Comparison of ENCODE assay signal across 10 cellular contexts in genomic region chr3:146125946-146126345, GRCh38. TPM values are rescaled to one million over a fixed set of nuclear protein-coding genes. Genes with fewer than 3 reads are reported as not detected.
DNase-seq lines count a peak whose midpoint lies in the region; ATAC-seq, FAIRE-seq and TF ChIP-seq lines count a peak whose summit lies in the region.
"Had no signal": no experiment of that assay in that cellular context is flagged by ENCODE, and none has a peak within 500 bp of the region (broad histone marks: within the 10 kb centered on the region; RNA-seq: fewer than 3 reads in every experiment).

No MANE protein-coding gene starts in this region.

- no peaks in the 10 kb centered on the region for H3K9me1 ChIP-seq in endothelial cell of umbilical vein (replicated peaks; ENCODE audit: control insufficient read depth, extremely low read depth, insufficient read depth, low read length)

- FAIRE-seq in A549 (lab: Jason Lieb, UNC) (peak; percentile 63), endothelial cell of umbilical vein (lab: Jason Lieb, UNC) (no peak), HepG2 (lab: Jason Lieb, UNC) (no peak)

- peak overlapping the region; percentile 23 to 75; a peak in 4 of 6 replicates for H3K27ac ChIP-seq in A549
- H3K27ac ChIP-seq in endothelial cell of umbilical vein (ENCODE audit: insufficient read depth, low read depth, low read length) = peak overlapping the region; percentile 42
- no peak overlapping the region for H3K27ac ChIP-seq in HepG2 (ENCODE audit: extremely low read length, insufficient read depth, low read length)

- no peaks in the 10 kb centered on the region for H3K27me3 ChIP-seq in endothelial cell of umbilical vein (ENCODE audit: control insufficient read depth in 2 of 2, insufficient read depth in 2 of 2, low read length in 2 of 2)
- H3K27me3 ChIP-seq in HepG2 (ENCODE audit: control insufficient read depth in 1 of 2, insufficient read depth in 2 of 2, low read length in 2 of 2) = no peaks in the 10 kb centered on the region

- dilution Hi-C loops in endothelial cell of umbilical vein (cut with MboI; ENCODE audit: extremely low pct_ligation_motif_present, low sequenced_read_pairs) = no loop called here

- H3K4me3 Mint-ChIP-seq in CD14-positive monocyte = no peak overlapping the region

- H3K36me3 ChIP-seq in endothelial cell of umbilical vein (ENCODE audit: control insufficient read depth in 2 of 2, extremely low read depth in 1 of 2, insufficient read depth in 2 of 2, low read length in 2 of 2) (peaks cover 2 to 14% of the 10 kb centered on the region in 2 experiments), HepG2 (replicated peaks in 1 of 2; ENCODE audit: control insufficient read depth in 1 of 2, insufficient read depth in 2 of 2, low read length in 2 of 2) (peaks cover 4 to 38% of the 10 kb centered on the region in 2 experiments)

- intact Hi-C loops in endothelial cell of umbilical vein (cut with micrococcal nuclease) = no loop called here
- intact Hi-C loops in HepG2 (cut with micrococcal nuclease; ENCODE audit: unreplicated experiment) = loop anchor here (5.0 kb wide), 1 partner anchor 36 kb away; the partner anchor contains the start of gene PLOD2
- intact Hi-C loops in CD14-positive monocyte (cut with micrococcal nuclease) = no loop called here

- H3K4me1 ChIP-seq in A549 = peaks cover 78% of the 10 kb centered on the region
- H3K4me1 ChIP-seq in endothelial cell of umbilical vein (ENCODE audit: control insufficient read depth, extremely low read depth, insufficient read depth, low read length) = peaks cover 12% of the 10 kb centered on the region
- peaks cover 48% of the 10 kb centered on the region for H3K4me1 ChIP-seq in HepG2 (ENCODE audit: insufficient read depth, low read length)

- ATAC-seq in A549 (peak; percentile 79 to 86), HepG2 (peak; percentile 58; the same call in 2 of the 3 replicates), HG02870 (IDR thresholded peaks at IDR 0.05; ENCODE audit: unreplicated experiment) (no peak), HG03025 (IDR thresholded peaks at IDR 0.05; ENCODE audit: low FRiP score, unreplicated experiment) (no peak)

- H3K4me3 ChIP-seq in A549 (peak overlapping the region; percentile 11; the same call in 1 of the 3 replicates), endothelial cell of umbilical vein (replicated peaks in 1 of 3; ENCODE audit: insufficient read depth in 1 of 3, low read depth in 1 of 3, low read length in 3 of 3) (no peak overlapping the region), HepG2 (replicated peaks in 1 of 3; ENCODE audit: insufficient read depth in 1 of 3, low read depth in 2 of 3, low read length in 3 of 3) (no peak overlapping the region)

- peaks cover 0 to 2% (median 2%) of the 10 kb centered on the region in 3 donors for H3K27me3 Mint-ChIP-seq in CD14-positive monocyte (ENCODE audit: low read depth in 3 of 3)

- in situ Hi-C loops in HepG2 (cut with HindIII; ENCODE audit: extremely low pct_ligation_motif_present, low pct_unique_long_range_greater_than_20kb) = no loop called here

- no peak overlapping the region for H3K9ac ChIP-seq in endothelial cell of umbilical vein (replicated peaks; ENCODE audit: extremely low read depth, insufficient read depth, low read length)
- H3K9ac ChIP-seq in HepG2 (ENCODE audit: insufficient read depth, low read depth, low read length) = no peak overlapping the region

- H2AFZ ChIP-seq in endothelial cell of umbilical vein (ENCODE audit: low read depth, low read length) = no peak overlapping the region
- H2AFZ ChIP-seq in HepG2 (ENCODE audit: low read length) = no peak overlapping the region

- DNase-seq in A549 (ENCODE audit: low read depth in 1 of 2, low spot score in 1 of 2) (peak; percentile 43 to 75), LoVo (ENCODE audit: low spot score) (peak; percentile 11), endothelial cell of umbilical vein (ENCODE audit: low read depth, low spot score) (peak; percentile 65), HepG2 (ENCODE audit: low spot score) (peak; percentile 56), NCI-H1105 treated with DMSO at 0.1 percent for 48 hours (lab: John Stamatoyannopoulos, UW) (no peak), CD14-positive monocyte (ENCODE audit: low spot score) (no peak)
- DNase-seq: AML-193, NCI-H2029 treated with DMSO at 0.1 percent for 48 hours had no signal

- TF ChIP-seq CTCF in A549 (IDR thresholded peaks at IDR 0.05) = no peak
- TF ChIP-seq CTCF in endothelial cell of umbilical vein (IDR thresholded peaks at IDR 0.05; ENCODE audit: extremely low read depth in 1 of 2, insufficient read depth in 1 of 2, low read depth in 1 of 2, low read length in 2 of 2) = no peak
- no peak for TF ChIP-seq CTCF in HepG2 (CRISPR knock-in tag; IDR thresholded peaks at IDR 0.05)
- no peak for TF ChIP-seq CTCF in CD14-positive monocyte (IDR thresholded peaks at IDR 0.05)

- H4K20me1 ChIP-seq in endothelial cell of umbilical vein (replicated peaks; ENCODE audit: control insufficient read depth, extremely low read depth, insufficient read depth, low read length) = peaks cover 9% of the 10 kb centered on the region
- H4K20me1 ChIP-seq in HepG2 (ENCODE audit: insufficient read depth, low read length) = peaks cover 53% of the 10 kb centered on the region

- TF ChIP-seq RAD21 in A549 (conservative IDR thresholded peaks at IDR 0.05 in 1 of 2, IDR thresholded peaks at IDR 0.05 in 1 of 2) (no peak), HepG2 (CRISPR knock-in tag; IDR thresholded peaks at IDR 0.05) (no peak)

- H3K4me1 Mint-ChIP-seq in CD14-positive monocyte = no peaks in the 10 kb centered on the region

- H3K4me2 ChIP-seq in A549 = peak overlapping the region; percentile 54
- H3K4me2 ChIP-seq in endothelial cell of umbilical vein (ENCODE audit: insufficient read depth, low read length) = peak overlapping the region; percentile 8
- H3K4me2 ChIP-seq in HepG2 (ENCODE audit: low read depth, low read length) = no peak overlapping the region

- H3K9me3 Mint-ChIP-seq in CD14-positive monocyte = peaks cover 0 to 4% (median 2%) of the 10 kb centered on the region in 7 donors

- TF ChIP-seq POLR2A in A549 (IDR thresholded peaks at IDR 0.05; ENCODE audit: low read length) (no peak), endothelial cell of umbilical vein (IDR thresholded peaks at IDR 0.05; ENCODE audit: low read depth, low read length) (no peak), HepG2 (IDR thresholded peaks at IDR 0.05; ENCODE audit: insufficient read depth in 1 of 2, low read depth in 2 of 2, low read length in 2 of 2) (no peak)

- H3K36me3 Mint-ChIP-seq in CD14-positive monocyte = no peaks in the 10 kb centered on the region

- TF ChIP-seq EP300 in A549 (IDR thresholded peaks at IDR 0.05) (peak; percentile 59 to 76; a peak in 2 of 5 replicates), HepG2 (IDR thresholded peaks at IDR 0.05; ENCODE audit: low read depth in 2 of 2, low read length in 2 of 2) (0 out of 4 replicates have a peak, but pooled peaks of 1 of the 2 experiments have one; percentile 29), HepG2 (CRISPR knock-in tag; IDR thresholded peaks at IDR 0.05; ENCODE audit: borderline replicate concordance) (no peak)

- H3K9me3 ChIP-seq in A549 (peaks cover 6% of the 10 kb centered on the region; the same call in 1 of the 3 replicates), endothelial cell of umbilical vein (replicated peaks; ENCODE audit: control insufficient read depth, insufficient read depth, low read length) (no peaks in the 10 kb centered on the region), HepG2 (ENCODE audit: low read length) (no peaks in the 10 kb centered on the region)

- POLR2A ChIA-PET in A549 (lab: Yijun Ruan, JAX) (interaction anchor here (0.7 to 2.5 kb wide), 3 partner anchors 35 to 41 kb away, joined by 3 to 16 read pairs (median 3); partner anchors contain the start of gene PLOD2), endothelial cell of umbilical vein (lab: Charles Lee) (no interaction called here), HepG2 (lab: Yijun Ruan, JAX) (interaction anchor here (1.0 kb wide), 1 partner anchor 34 kb away, joined by 3 read pairs; no protein-coding TSS in a partner anchor)

- CTCF ChIA-PET in A549 (lab: Yijun Ruan, JAX) (interaction anchor here (1.2 kb wide), 1 partner anchor 31 kb away, joined by 3 read pairs; no protein-coding TSS in a partner anchor), endothelial cell of umbilical vein (lab: Charles Lee) (interaction anchor here (0.7 to 1.4 kb wide), 6 partner anchors 9 to 62 kb away, joined by 3 to 5 read pairs (median 4); no protein-coding TSS in a partner anchor), HepG2 (lab: Yijun Ruan, JAX; ENCODE audit: low intra/inter-chr PET ratio, low total read pairs) (no interaction called here)

- BruUV-seq in endothelial cell of umbilical vein (replicated peaks; lab: Mats Ljungman, UMichigan) (no TSS peak), HepG2 (replicated peaks; lab: Mats Ljungman, UMichigan) (no TSS peak)

- H3K27ac Mint-ChIP-seq in CD14-positive monocyte = no peak overlapping the region

- H3K79me2 ChIP-seq in endothelial cell of umbilical vein (ENCODE audit: control insufficient read depth, insufficient read depth, low read length) (peaks cover 89% of the 10 kb centered on the region), HepG2 (ENCODE audit: insufficient read depth, low read length) (peaks cover 75% of the 10 kb centered on the region)

RNA-seq across cellular contexts. Expression of gene PLOD2, which starts 35.0 kb away (rescaled TPM):
- polyA plus RNA-seq in A549 (2011; rRNA removed) (161 and 174 TPM in 2 replicates), A549 (2017; fragmentation: RNase III; extraction: RNeasy Plus Mini Kit Qiagen cat#74134 plus additional on column Dnase treatment) (159 to 184 TPM (median 171 TPM) in 3 replicates), endothelial cell of umbilical vein (22.6 and 36.1 TPM in 2 replicates), HepG2 (2011; rRNA removed) (117 and 161 TPM in 2 replicates), CD14-positive monocyte (not detected)
- 20.1 and 22.2 TPM in 2 replicates for polyA plus RNA-seq in A549 (2012; cell fraction: cytosol; rRNA removed)
- 20.3 and 34.8 TPM in 2 replicates for polyA plus RNA-seq in A549 (2012; cell fraction: nucleus; rRNA removed)
- 45.9 and 46.7 TPM in 2 replicates for polyA minus RNA-seq in A549 (2011; rRNA and poly(A)+ RNA removed)
- total RNA-seq in endothelial cell of umbilical vein (193 and 228 TPM in 2 replicates), HepG2 (2016; rRNA removed; fragmentation: Illumina TruSeq; extraction: Trizol) (65.4 and 107 TPM in 2 replicates)
- polyA plus RNA-seq in endothelial cell of umbilical vein (2011; cell fraction: cytosol; rRNA removed) = 46.7 and 47.7 TPM in 2 replicates
- polyA plus RNA-seq in endothelial cell of umbilical vein (2011; cell fraction: nucleus; rRNA removed) = 85.2 and 127 TPM in 2 replicates
- 286 and 373 TPM in 2 replicates for polyA plus RNA-seq in endothelial cell of umbilical vein (2012)
- polyA minus RNA-seq in endothelial cell of umbilical vein = 64.7 and 67.6 TPM in 2 replicates
- 5.3 TPM for polyA minus RNA-seq in endothelial cell of umbilical vein (2011; cell fraction: cytosol; rRNA and poly(A)+ RNA removed)
- 176 and 243 TPM in 2 replicates for polyA minus RNA-seq in endothelial cell of umbilical vein (2011; cell fraction: nucleus; rRNA and poly(A)+ RNA removed)
- 55.1 and 56.4 TPM in 2 replicates for total RNA-seq in HepG2 (2016; cell fraction: cytosol; rRNA removed; fragmentation: Illumina TruSeq; extraction: Trizol; ENCODE audit: low read depth)
- 58.2 and 109 TPM in 2 replicates for total RNA-seq in HepG2 (2016; cell fraction: insoluble cytoplasmic fraction; rRNA removed; fragmentation: Illumina TruSeq; extraction: Trizol)
- 31.2 and 40.2 TPM in 2 replicates for total RNA-seq in HepG2 (2016; cell fraction: membrane; rRNA removed; fragmentation: Illumina TruSeq; extraction: Trizol)
- total RNA-seq in HepG2 (2016; cell fraction: nucleus; rRNA removed; fragmentation: Illumina TruSeq; extraction: Trizol) = 140 and 154 TPM in 2 replicates
- 48.7 and 83.1 TPM in 2 replicates for polyA plus RNA-seq in HepG2 (2011; cell fraction: cytosol; rRNA removed)
- 63.2 and 66.3 TPM in 2 replicates for polyA plus RNA-seq in HepG2 (2011; cell fraction: nucleus; rRNA removed)
- 380 and 471 TPM in 2 replicates for polyA plus RNA-seq in HepG2 (2012)
- 4.4 and 5.3 TPM in 2 replicates for polyA plus RNA-seq in HepG2 (2016; cell fraction: cytosol; fragmentation: Illumina TruSeq; extraction: Trizol; ENCODE audit: low read depth)
- polyA plus RNA-seq in HepG2 (2016; cell fraction: insoluble cytoplasmic fraction; fragmentation: Illumina TruSeq; extraction: Trizol; ENCODE audit: low read depth) = 50.2 and 53.0 TPM in 2 replicates
- 12.8 and 17.0 TPM in 2 replicates for polyA plus RNA-seq in HepG2 (2016; cell fraction: membrane; fragmentation: Illumina TruSeq; extraction: Trizol; ENCODE audit: low read depth)
- polyA plus RNA-seq in HepG2 (2016; cell fraction: nucleus; fragmentation: Illumina TruSeq; extraction: Trizol; ENCODE audit: insufficient read depth, low read depth) = 140 and 144 TPM in 2 replicates
- polyA minus RNA-seq in HepG2 (2011; rRNA and poly(A)+ RNA removed; ENCODE audit: low replicate concordance) = 4.7 and 59.2 TPM in 2 replicates
- 147 and 173 TPM in 2 replicates for polyA minus RNA-seq in HepG2 (2011; cell fraction: cytosol; rRNA and poly(A)+ RNA removed)
- 370 and 469 TPM in 2 replicates for polyA minus RNA-seq in HepG2 (2011; cell fraction: nucleus; rRNA and poly(A)+ RNA removed)

Comparison
In these comparisons a context has a peak if more than half of its experiments do, and no peak if none do; other contexts are left out.
1. ATAC-seq: peak in A549 (2 of 2) and HepG2 (single experiment); none in HG02870 (single experiment) and HG03025 (single experiment).
2. DNase-seq: peak in A549 (2 of 2), LoVo (single experiment), endothelial cell of umbilical vein (single experiment) and HepG2 (single experiment); none in NCI-H1105 treated with DMSO at 0.1 percent for 48 hours (single experiment) and CD14-positive monocyte (single experiment).
3. RNA of gene PLOD2, which starts 35.0 kb away (polyA plus RNA-seq): 20.1 to 184 TPM in A549, 4.4 to 471 TPM in HepG2 and 22.6 to 373 TPM in endothelial cell of umbilical vein; not detected in CD14-positive monocyte; every median in the first group is over 4 times any median in the second.
4. Of the 38 proteins assayed by ChIP-seq in both HepG2 and A549: peak only in HepG2: none; only in A549: BCL3, JUN, JUNB, PBX3 and SMC3; in both: CEBPB and FOSL2; in neither: 30; mixed calls (peak in some experiments, not most) for 1.